In the genomic region with DNA sequence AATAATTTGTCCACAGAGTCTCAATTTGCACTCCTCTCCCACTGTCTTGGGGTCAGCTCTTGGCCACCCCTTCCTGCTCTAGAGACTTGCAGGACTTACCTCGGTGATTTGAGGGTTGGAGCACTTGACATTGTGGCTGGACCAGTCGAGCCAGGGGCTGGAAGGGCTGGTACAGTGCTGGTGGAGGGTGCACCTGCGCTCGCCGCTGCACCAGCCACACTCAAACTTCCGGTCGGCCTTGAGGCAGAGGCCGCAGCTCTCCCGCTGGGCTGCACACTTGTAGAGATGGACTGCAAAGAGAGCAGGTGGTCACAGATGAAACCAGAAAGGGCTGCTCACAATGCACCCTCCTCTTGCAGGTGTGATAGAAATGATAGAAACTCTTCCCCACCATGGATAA, we compare ENCODE assay signal across 20 cellular contexts.
DNase-seq lines count a peak whose midpoint lies in the region; ATAC-seq lines count a peak whose summit lies in the region.
"Had no signal": no experiment of that assay in that cellular context is flagged by ENCODE, and none has a peak within 500 bp of the region (broad histone marks: within the 10 kb centered on the region; RNA-seq: fewer than 3 reads in every experiment).

No MANE protein-coding gene starts in this region.

- H3K9me3 ChIP-seq in right cardiac atrium (ENCODE audit: control insufficient read depth, low read length), result no peaks in the 10 kb centered on the region
- H3K9me3 ChIP-seq: BLaER1 treated with 17β-estradiol and CSF1 and Interleukin-3, amounts not matched to agents 10 nM and 100 nM had no signal

- no peak overlapping the region for H3K4me3 ChIP-seq in right cardiac atrium (ENCODE audit: low read length)
- H3K4me3 ChIP-seq: BLaER1 treated with 17β-estradiol and CSF1 and Interleukin-3, amounts not matched to agents 10 nM and 100 nM; GM12878 had no signal

- H3K27me3 ChIP-seq in right cardiac atrium (ENCODE audit: control insufficient read depth, insufficient read depth), result no peaks in the 10 kb centered on the region
- H3K27me3 ChIP-seq: BLaER1 treated with 17β-estradiol and CSF1 and Interleukin-3, amounts not matched to agents 10 nM and 100 nM had no signal

- H3K9me3 Mint-ChIP-seq in activated naive CD4-positive, alpha-beta T cell treated with anti-CD3 and anti-CD28 coated beads, Interleukin-2, amount 10 ng/mL, durations not matched to agents 7 days and 5 days, result no peaks in the 10 kb centered on the region
- H3K9me3 Mint-ChIP-seq: CD8-positive, alpha-beta memory T cell; IgD-negative memory B cell had no signal

- WGBS in right cardiac atrium, result 92% methylated on average over 9 of the region's 9 CpGs

- H3K4me1 Mint-ChIP-seq in activated naive CD4-positive, alpha-beta T cell treated with anti-CD3 and anti-CD28 coated beads, Interleukin-2, amount 10 ng/mL, durations not matched to agents 7 days and 5 days, result no peaks in the 10 kb centered on the region
- H3K4me1 Mint-ChIP-seq: B cell; CD8-positive, alpha-beta memory T cell; IgD-negative memory B cell had no signal

- peaks cover 36% of the 10 kb centered on the region for H3K27me3 Mint-ChIP-seq in activated naive CD4-positive, alpha-beta T cell treated with anti-CD3 and anti-CD28 coated beads, Interleukin-2, amount 10 ng/mL, durations not matched to agents 7 days and 5 days

- CTCF ChIA-PET in activated naive CD4-positive, alpha-beta T cell treated with anti-CD3 and anti-CD28 coated beads, Interleukin-2, amount 10 ng/mL, durations not matched to agents 7 days and 5 days (lab: Charles Lee), result interaction anchor here (1.9 kb wide), 1 partner anchor 14 kb away, joined by 5 read pairs; no protein-coding TSS in a partner anchor

- H3K4me1 ChIP-seq in right cardiac atrium (ENCODE audit: control insufficient read depth, insufficient read depth, low read length), result no peaks in the 10 kb centered on the region

- DNase-seq in NCI-H1417 (lab: John Stamatoyannopoulos, UW) (peak in 2 of 3 experiments; percentile 66 to 90), NCI-H510A (lab: John Stamatoyannopoulos, UW) (peak; percentile 84), posterior vena cava (ENCODE audit: low spot score) (peak; percentile 63), cerebellar nuclear complex (lab: John Stamatoyannopoulos, UW) (no peak), right cardiac atrium (no peak), mucosa of gallbladder (ENCODE audit: low spot score) (no peak)
- DNase-seq in activated naive CD4-positive, alpha-beta T cell treated with anti-CD3 and anti-CD28 coated beads, Interleukin-2, amount 10 ng/mL, durations not matched to agents 7 days and 5 days, result no peak
- DNase-seq: CD8-positive, alpha-beta memory T cell; COR-L47; DMS 273 treated with DMSO at 0.1 percent for 48 hours; DMS53; DND-41; EL; HCEC 1CT had no signal

- peak overlapping the region; percentile 54 for H3K27ac ChIP-seq in cingulate gyrus (ENCODE audit: low read depth, low read length)
- no peak overlapping the region for H3K27ac ChIP-seq in right cardiac atrium (ENCODE audit: low read length)
- H3K27ac ChIP-seq: BLaER1 treated with 17β-estradiol and CSF1 and Interleukin-3, amounts not matched to agents 10 nM and 100 nM; HL-60 had no signal

- H3K27ac Mint-ChIP-seq in activated naive CD4-positive, alpha-beta T cell treated with anti-CD3 and anti-CD28 coated beads, Interleukin-2, amount 10 ng/mL, durations not matched to agents 7 days and 5 days, result no peak overlapping the region
- H3K27ac Mint-ChIP-seq: B cell, IgD-negative memory B cell had no signal

- intact Hi-C loops in posterior vena cava (cut with DNase I), result no loop called here
- intact Hi-C loops in right cardiac atrium (cut with DNase I), result no loop called here

- H3K4me3 Mint-ChIP-seq in activated naive CD4-positive, alpha-beta T cell treated with anti-CD3 and anti-CD28 coated beads, Interleukin-2, amount 10 ng/mL, durations not matched to agents 7 days and 5 days, result no peak overlapping the region
- H3K4me3 Mint-ChIP-seq: B cell; CD8-positive, alpha-beta memory T cell; IgD-negative memory B cell had no signal

- ATAC-seq in right cardiac atrium, result no peak
- ATAC-seq: GM12878 had no signal

- no peaks in the 10 kb centered on the region for H3K36me3 Mint-ChIP-seq in activated naive CD4-positive, alpha-beta T cell treated with anti-CD3 and anti-CD28 coated beads, Interleukin-2, amount 10 ng/mL, durations not matched to agents 7 days and 5 days
- H3K36me3 Mint-ChIP-seq: IgD-negative memory B cell had no signal

Comparison
In these comparisons a context has a peak if more than half of its experiments do, and no peak if none do; other contexts are left out.
1. DNase-seq: peak in NCI-H1417 (2 of 3), NCI-H510A (single experiment) and posterior vena cava (single experiment); none in activated naive CD4-positive, alpha-beta T cell treated with anti-CD3 and anti-CD28 coated beads, Interleukin-2, amount 10 ng/mL, durations not matched to agents 7 days and 5 days (single experiment), cerebellar nuclear complex (0 of 2), right cardiac atrium (0 of 3) and mucosa of gallbladder (single experiment).